16 cellular contexts compared by ENCODE assay signal in genomic region chr5:90855296-90855990, GRCh38.
DNase-seq lines count a peak whose midpoint lies in the region; ATAC-seq, FAIRE-seq and TF ChIP-seq lines count a peak whose summit lies in the region.
"Had no signal": no experiment of that assay in that cellular context is flagged by ENCODE, and none has a peak within 500 bp of the region (broad histone marks: within the 10 kb centered on the region; RNA-seq: fewer than 3 reads in every experiment).

No MANE protein-coding gene starts in this region.

- no peaks in the 10 kb centered on the region for H3K4me1 Mint-ChIP-seq in activated T-helper 1 cell treated with anti-CD3 and anti-CD28 coated beads, Interleukin-12 subunit alpha, Interleukin-12 subunit beta, Interleukin-2, Interleukin-4 antibody, amounts not matched to agents 30 ng/mL and 10 ng/mL and 1 ng/mL, durations not matched to agents 14 hours and 24 hours and 36 hours (ENCODE audit: low read depth)
- H3K4me1 Mint-ChIP-seq: CD8-positive, alpha-beta memory T cell had no signal

- TF ChIP-seq EP300 in H1 (IDR thresholded peaks at IDR 0.05; ENCODE audit: borderline replicate concordance in 1 of 2, low read depth in 2 of 2, low read length in 2 of 2), result no peak

- peaks cover 0 to 2% of the 10 kb centered on the region in 2 experiments for H4K20me1 ChIP-seq in H1 (replicated peaks in 1 of 2; ENCODE audit: control insufficient read depth in 1 of 2, insufficient read depth in 2 of 2, low read length in 2 of 2)
- H4K20me1 ChIP-seq in hepatocyte (ENCODE audit: insufficient read depth, poor library complexity, severe bottlenecking), result no peaks in the 10 kb centered on the region
- H4K20me1 ChIP-seq: BLaER1 had no signal

- H4K5ac ChIP-seq in H1 (ENCODE audit: insufficient read length, low read depth, low read length), result no peak overlapping the region

- H3K27me3 ChIP-seq in H1 (replicated peaks in 1 of 4; ENCODE audit: control insufficient read depth in 3 of 4, extremely low read depth in 1 of 4, insufficient read depth in 3 of 4, low read length in 3 of 4) (no peaks in the 10 kb centered on the region), hepatocyte (no peaks in the 10 kb centered on the region), parathyroid adenoma (ENCODE audit: control insufficient read depth, insufficient read depth, low read length) (no peaks in the 10 kb centered on the region), right cardiac atrium (ENCODE audit: control insufficient read depth, insufficient read depth) (no peaks in the 10 kb centered on the region)
- H3K27me3 ChIP-seq: BLaER1 had no signal

- no peak overlapping the region for H3K4me2 ChIP-seq in H1 (ENCODE audit: insufficient read depth in 1 of 2, low read depth in 2 of 2, low read length in 2 of 2)
- no peak overlapping the region for H3K4me2 ChIP-seq in hepatocyte
- H3K4me2 ChIP-seq in parathyroid adenoma (ENCODE audit: low read length), result no peak overlapping the region
- H3K4me2 ChIP-seq: BLaER1 had no signal

- H3K9me3 ChIP-seq in H1 (ENCODE audit: insufficient read depth in 2 of 2, low read depth in 1 of 2, low read length in 1 of 2) (no peaks in the 10 kb centered on the region), hepatocyte (ENCODE audit: low read depth) (no peaks in the 10 kb centered on the region), parathyroid adenoma (ENCODE audit: control insufficient read depth, low read length) (no peaks in the 10 kb centered on the region), right cardiac atrium (ENCODE audit: control insufficient read depth, low read length) (no peaks in the 10 kb centered on the region)
- H3K9me3 ChIP-seq: BLaER1, Caco-2 had no signal

- no peak overlapping the region for H3K4me3 Mint-ChIP-seq in activated T-helper 1 cell treated with anti-CD3 and anti-CD28 coated beads, Interleukin-12 subunit alpha, Interleukin-12 subunit beta, Interleukin-2, Interleukin-4 antibody, amounts not matched to agents 30 ng/mL and 10 ng/mL and 1 ng/mL, durations not matched to agents 14 hours and 24 hours and 36 hours
- H3K4me3 Mint-ChIP-seq: CD8-positive, alpha-beta memory T cell had no signal

- DNase-seq in D721Med (ENCODE audit: insufficient read length, low spot score) (no peak), H1 (ENCODE audit: low read depth in 1 of 2, low spot score in 2 of 2) (no peak), hepatocyte (ENCODE audit: low spot score) (no peak), right cardiac atrium (no peak), NCI-H128 (lab: John Stamatoyannopoulos, UW; ENCODE audit: unreplicated experiment) (no peak)
- no peak for DNase-seq in activated naive CD4-positive, alpha-beta T cell treated with anti-CD3 and anti-CD28 coated beads, Interleukin-2, amount 50 U/mL, for 72 hours (ENCODE audit: low spot score in 2 of 2)
- no peak for DNase-seq in activated T-helper 1 cell treated with anti-CD3 and anti-CD28 coated beads, Interleukin-12 subunit alpha, Interleukin-12 subunit beta, Interleukin-2, Interleukin-4 antibody, amounts not matched to agents 30 ng/mL and 10 ng/mL and 1 ng/mL, durations not matched to agents 14 hours and 24 hours and 36 hours (ENCODE audit: low spot score)
- DNase-seq: 8988T; AML-193; Caco-2; CD8-positive, alpha-beta memory T cell; DMS53 had no signal

- intact Hi-C loops in right cardiac atrium (cut with DNase I), result no loop called here
- intact Hi-C loops in activated T-helper 1 cell treated with anti-CD3 and anti-CD28 coated beads, Interleukin-12 subunit alpha, Interleukin-12 subunit beta, Interleukin-2, Interleukin-4 antibody, amounts not matched to agents 30 ng/mL and 10 ng/mL and 1 ng/mL, durations not matched to agents 14 hours and 24 hours and 36 hours (cut with micrococcal nuclease), result no loop called here

- POLR2A ChIA-PET in H1 (lab: Charles Lee; ENCODE audit: partially characterized antibody), result no interaction called here

- H3K9me2 ChIP-seq in hepatocyte (replicated peaks; ENCODE audit: insufficient read depth), result no peaks in the 10 kb centered on the region

- H3K27ac ChIP-seq in H1 (ENCODE audit: low read depth, low read length) (no peak overlapping the region), hepatocyte (peak overlapping the region; percentile 42), parathyroid adenoma (no peak overlapping the region), right cardiac atrium (ENCODE audit: low read length) (no peak overlapping the region)
- H3K27ac ChIP-seq: BLaER1 had no signal

- no peak overlapping the region for H2AFZ ChIP-seq in H1 (ENCODE audit: low read length)
- no peak overlapping the region for H2AFZ ChIP-seq in hepatocyte
- H2AFZ ChIP-seq in parathyroid adenoma, result peak overlapping the region; percentile 46

- H3K9ac ChIP-seq in H1 (replicated peaks in 1 of 4; ENCODE audit: extremely low read depth in 1 of 4, low read depth in 3 of 4, low read length in 3 of 4) (no peak overlapping the region), parathyroid adenoma (no peak overlapping the region)
- H3K9ac ChIP-seq: BLaER1 had no signal

- H3K4me1 ChIP-seq in H1 (replicated peaks in 1 of 4; ENCODE audit: control insufficient read depth in 3 of 4, insufficient read depth in 4 of 4, low read length in 3 of 4), result no peaks in the 10 kb centered on the region
- H3K4me1 ChIP-seq in hepatocyte (ENCODE audit: insufficient read depth), result no peaks in the 10 kb centered on the region
- H3K4me1 ChIP-seq in parathyroid adenoma, result no peaks in the 10 kb centered on the region
- no peaks in the 10 kb centered on the region for H3K4me1 ChIP-seq in right cardiac atrium (ENCODE audit: control insufficient read depth, insufficient read depth, low read length)
- H3K4me1 ChIP-seq: BLaER1, Caco-2 had no signal

- no peak overlapping the region for H4K91ac ChIP-seq in H1 (replicated peaks; ENCODE audit: insufficient read length, low read length)

- CTCF ChIA-PET in H1 (lab: Charles Lee; ENCODE audit: partially characterized antibody), result interaction anchor here (2.6 kb wide), 1 partner anchor 10 kb away, joined by 9 read pairs; no protein-coding TSS in a partner anchor

- H2BK120ac ChIP-seq in H1 (replicated peaks; ENCODE audit: low read depth, low read length), result no peak overlapping the region

- TF ChIP-seq RAD21 in H1 (IDR thresholded peaks at IDR 0.05 in 1 of 2, conservative IDR thresholded peaks at IDR 0.05 in 1 of 2; ENCODE audit: low read depth in 2 of 2, low read length in 2 of 2), result no peak

- H3K23me2 ChIP-seq in H1 (ENCODE audit: low read depth, low read length), result peaks cover 3% of the 10 kb centered on the region; the same call in 1 of the 2 replicates

- H3K23ac ChIP-seq in H1 (ENCODE audit: insufficient read length), result no peak overlapping the region

- H3K27ac Mint-ChIP-seq in activated naive CD4-positive, alpha-beta T cell treated with anti-CD3 and anti-CD28 coated beads, Interleukin-2, amount 50 U/mL, for 72 hours, result no peak overlapping the region
- no peak overlapping the region for H3K27ac Mint-ChIP-seq in activated T-helper 1 cell treated with anti-CD3 and anti-CD28 coated beads, Interleukin-12 subunit alpha, Interleukin-12 subunit beta, Interleukin-2, Interleukin-4 antibody, amounts not matched to agents 30 ng/mL and 10 ng/mL and 1 ng/mL, durations not matched to agents 14 hours and 24 hours and 36 hours
- H3K27ac Mint-ChIP-seq: CD8-positive, alpha-beta memory T cell had no signal

- no peaks in the 10 kb centered on the region for H3K36me3 Mint-ChIP-seq in activated naive CD4-positive, alpha-beta T cell treated with anti-CD3 and anti-CD28 coated beads, Interleukin-2, amount 50 U/mL, for 72 hours
- H3K36me3 Mint-ChIP-seq in activated T-helper 1 cell treated with anti-CD3 and anti-CD28 coated beads, Interleukin-12 subunit alpha, Interleukin-12 subunit beta, Interleukin-2, Interleukin-4 antibody, amounts not matched to agents 30 ng/mL and 10 ng/mL and 1 ng/mL, durations not matched to agents 14 hours and 24 hours and 36 hours (ENCODE audit: low read depth), result no peaks in the 10 kb centered on the region
- H3K36me3 Mint-ChIP-seq: CD8-positive, alpha-beta memory T cell had no signal

- FAIRE-seq in D721Med (lab: Jason Lieb, UNC) (peak; percentile 44), H1 (lab: Jason Lieb, UNC) (peak; percentile 45)
- FAIRE-seq: H54 had no signal

- H3K14ac ChIP-seq in H1 (ENCODE audit: insufficient read length), result no peak overlapping the region

- H3K36me3 ChIP-seq in H1 (ENCODE audit: control insufficient read depth in 2 of 4, insufficient read depth in 4 of 4, low read length in 3 of 4), result peaks cover 0 to 25% (median 9%) of the 10 kb centered on the region in 4 experiments; a peak in 4 of 8 replicates
- no peaks in the 10 kb centered on the region for H3K36me3 ChIP-seq in hepatocyte (replicated peaks; ENCODE audit: insufficient read depth, low read depth)
- no peaks in the 10 kb centered on the region for H3K36me3 ChIP-seq in parathyroid adenoma (ENCODE audit: control insufficient read depth, insufficient read depth, low read length)
- H3K36me3 ChIP-seq: BLaER1 had no signal

- no peak overlapping the region for H2AK5ac ChIP-seq in H1 (ENCODE audit: low read depth, low read length)

- WGBS in H1 (ENCODE audit: extremely low coverage in 1 of 2, insufficient coverage in 1 of 2, insufficient read length in 1 of 2, insufficient replicate concordance in 2 of 2, low coverage in 1 of 2, low lambda C conversion rate in 2 of 2, missing lambda C conversion rate in 1 of 2), 2 experiments, result 90% methylated on average over 3 of the region's 3 CpGs; no CpG with 5 or more reads in 1 of the 2 experiments
- 83% methylated on average over 3 of the region's 3 CpGs for WGBS in hepatocyte (ENCODE audit: low lambda C conversion rate, missing lambda C conversion rate)
- 77% methylated on average over 3 of the region's 3 CpGs for WGBS in right cardiac atrium

- no peak overlapping the region for H2BK15ac ChIP-seq in H1 (ENCODE audit: low read length)

- H2BK5ac ChIP-seq in H1 (ENCODE audit: low read depth, low read length), result no peak overlapping the region

- no peak for TF ChIP-seq POLR2A in H1 (IDR thresholded peaks at IDR 0.05; ENCODE audit: control extremely low read depth in 1 of 2, low read depth in 2 of 2, low read length in 2 of 2)

- no peak overlapping the region for H3K4ac ChIP-seq in H1 (replicated peaks; ENCODE audit: insufficient read length, low read depth, low read length)

- no peak overlapping the region for H2BK12ac ChIP-seq in H1 (ENCODE audit: low read depth, low read length)

- no peak overlapping the region for H3K4me3 ChIP-seq in H1 (ENCODE audit: extremely low read depth in 1 of 4, insufficient read depth in 2 of 4, low read depth in 3 of 4, low read length in 4 of 4)
- no peak overlapping the region for H3K4me3 ChIP-seq in hepatocyte
- H3K4me3 ChIP-seq in parathyroid adenoma (ENCODE audit: low read depth, low read length), result no peak overlapping the region
- H3K4me3 ChIP-seq in right cardiac atrium (ENCODE audit: low read length), result no peak overlapping the region
- H3K4me3 ChIP-seq: BLaER1 had no signal

- H3K79me2 ChIP-seq in H1 (ENCODE audit: control insufficient read depth in 1 of 2, insufficient read depth in 2 of 2, low read length in 2 of 2), result no peaks in the 10 kb centered on the region
- H3K79me2 ChIP-seq in hepatocyte, result no peaks in the 10 kb centered on the region
- H3K79me2 ChIP-seq in parathyroid adenoma, result no peaks in the 10 kb centered on the region

- H2BK20ac ChIP-seq in H1 (ENCODE audit: low read length), result no peak overlapping the region

- H3K18ac ChIP-seq in H1 (ENCODE audit: extremely low read depth, low read length), result no peak overlapping the region

- TF ChIP-seq CTCF in D721Med (IDR thresholded peaks at IDR 0.05; ENCODE audit: insufficient read depth, missing control alignments), result no peak
- TF ChIP-seq CTCF in H1 (IDR thresholded peaks at IDR 0.05; ENCODE audit: control extremely low read depth in 1 of 3, insufficient read depth in 1 of 3, low read depth in 1 of 3, low read length in 3 of 3), result no peak
- no peak for TF ChIP-seq CTCF in hepatocyte (IDR thresholded peaks at IDR 0.05; ENCODE audit: poor library complexity)
- TF ChIP-seq CTCF in parathyroid adenoma (IDR thresholded peaks at IDR 0.05), result no peak

- no peak overlapping the region for H4K8ac ChIP-seq in H1 (ENCODE audit: extremely low read depth, insufficient read depth, low read length)

- ATAC-seq in right cardiac atrium, result no peak
- ATAC-seq in activated naive CD4-positive, alpha-beta T cell treated with anti-CD3 and anti-CD28 coated beads, Interleukin-2, amount 50 U/mL, for 72 hours, result no peak
- ATAC-seq: HCT116 had no signal

- H3K27me3 Mint-ChIP-seq in activated T-helper 1 cell treated with anti-CD3 and anti-CD28 coated beads, Interleukin-12 subunit alpha, Interleukin-12 subunit beta, Interleukin-2, Interleukin-4 antibody, amounts not matched to agents 30 ng/mL and 10 ng/mL and 1 ng/mL, durations not matched to agents 14 hours and 24 hours and 36 hours (ENCODE audit: insufficient read depth), result peaks cover 9% of the 10 kb centered on the region

- no peaks in the 10 kb centered on the region for H3K9me3 Mint-ChIP-seq in activated naive CD4-positive, alpha-beta T cell treated with anti-CD3 and anti-CD28 coated beads, Interleukin-2, amount 50 U/mL, for 72 hours
- no peaks in the 10 kb centered on the region for H3K9me3 Mint-ChIP-seq in activated T-helper 1 cell treated with anti-CD3 and anti-CD28 coated beads, Interleukin-12 subunit alpha, Interleukin-12 subunit beta, Interleukin-2, Interleukin-4 antibody, amounts not matched to agents 30 ng/mL and 10 ng/mL and 1 ng/mL, durations not matched to agents 14 hours and 24 hours and 36 hours
- H3K9me3 Mint-ChIP-seq: CD8-positive, alpha-beta memory T cell had no signal

- H3K56ac ChIP-seq in H1 (replicated peaks; ENCODE audit: insufficient read length, low read depth, low read length), result no peak overlapping the region

- no peaks in the 10 kb centered on the region for H3K79me1 ChIP-seq in H1 (ENCODE audit: low read depth, low read length)
